ENCODE assay signal across 11 cellular contexts in genomic region chr2:86671304-86671981, GRCh38. TPM values are rescaled to one million over a fixed set of nuclear protein-coding genes. Genes with fewer than 3 reads are reported as not detected.
DNase-seq lines count a peak whose midpoint lies in the region; ATAC-seq, FAIRE-seq and TF ChIP-seq lines count a peak whose summit lies in the region.
"Had no signal": no experiment of that assay in that cellular context is flagged by ENCODE, and none has a peak within 500 bp of the region (broad histone marks: within the 10 kb centered on the region; RNA-seq: fewer than 3 reads in every experiment).

No MANE protein-coding gene starts in this region.

- TF ChIP-seq CTCF in fibroblast of mammary gland (conservative IDR thresholded peaks at IDR 0.05; ENCODE audit: control insufficient read depth, insufficient read depth, low read depth, low read length), result no peak
- no peak for TF ChIP-seq CTCF in D721Med (IDR thresholded peaks at IDR 0.05; ENCODE audit: insufficient read depth, missing control alignments)

- no peaks in the 10 kb centered on the region for H3K79me1 ChIP-seq in mesendoderm (ENCODE audit: low read length)

- no peak for ATAC-seq in HG03159 (IDR thresholded peaks at IDR 0.05; ENCODE audit: unreplicated experiment)

- no peak overlapping the region for H2BK120ac ChIP-seq in mesendoderm (ENCODE audit: low read depth, low read length)

- no peak overlapping the region for H3K4me3 ChIP-seq in fibroblast of mammary gland (ENCODE audit: control insufficient read depth, low read depth, low read length)
- no peak overlapping the region for H3K4me3 ChIP-seq in mesendoderm (ENCODE audit: low read length)
- H3K4me3 ChIP-seq: sigmoid colon had no signal

- no peak overlapping the region for H3K4ac ChIP-seq in mesendoderm (ENCODE audit: low read depth, low read length)

- no peak overlapping the region for H3K9ac ChIP-seq in mesendoderm (ENCODE audit: low read length)

- H3K23ac ChIP-seq in mesendoderm (ENCODE audit: low read length), result no peak overlapping the region

- H3K27me3 ChIP-seq in mesendoderm (ENCODE audit: insufficient read depth, low read length, poor library complexity), result no peaks in the 10 kb centered on the region
- H3K27me3 ChIP-seq: sigmoid colon had no signal

- no peak overlapping the region for H3K4me2 ChIP-seq in mesendoderm (ENCODE audit: low read length)

- H3K4me1 ChIP-seq in mesendoderm (ENCODE audit: control insufficient read depth, low read depth, low read length), result no peaks in the 10 kb centered on the region

- H2AK5ac ChIP-seq in mesendoderm (ENCODE audit: low read length), result no peak overlapping the region

- no peak overlapping the region for H2BK15ac ChIP-seq in mesendoderm (replicated peaks; ENCODE audit: low read depth)

- H3K18ac ChIP-seq in mesendoderm (ENCODE audit: low read length), result no peak overlapping the region

- no peak overlapping the region for H3K56ac ChIP-seq in mesendoderm (ENCODE audit: low read length)

- no peaks in the 10 kb centered on the region for H3K79me2 ChIP-seq in mesendoderm (ENCODE audit: control insufficient read depth, insufficient read depth, low read length)

- H4K8ac ChIP-seq in mesendoderm (ENCODE audit: low read depth, low read length), result no peak overlapping the region

- no peak overlapping the region for H2BK5ac ChIP-seq in mesendoderm (ENCODE audit: low read length)

- no peak overlapping the region for H3K27ac ChIP-seq in mesendoderm (ENCODE audit: low read depth, low read length)

- DNase-seq in COLO668 (lab: John Stamatoyannopoulos, UW; ENCODE audit: unreplicated experiment), result peak; percentile 29
- peak; percentile 6 for DNase-seq in NCI-H446 treated with DMSO at 0.1 percent for 48 hours (lab: John Stamatoyannopoulos, UW)
- DNase-seq in fibroblast of mammary gland (ENCODE audit: low read depth), result peak; percentile 30
- DNase-seq in mesendoderm, result peak; percentile 32
- no peak for DNase-seq in HK-2 (ENCODE audit: unreplicated experiment)
- no peak for DNase-seq in D721Med (ENCODE audit: insufficient read length, low spot score)
- DNase-seq in NCI-H69 (lab: John Stamatoyannopoulos, UW), result no peak
- DNase-seq: AML-193, NCI-H1092, sigmoid colon had no signal

- no peak for FAIRE-seq in D721Med (lab: Jason Lieb, UNC)

- no CpG with 5 or more reads among the region's 5 CpGs for WGBS in mesendoderm (ENCODE audit: extremely low coverage, insufficient coverage, low lambda C conversion rate)

- no peak overlapping the region for H4K5ac ChIP-seq in mesendoderm (ENCODE audit: low read length)

- H3K36me3 ChIP-seq in mesendoderm (ENCODE audit: control insufficient read depth, insufficient read depth, low read length), result no peaks in the 10 kb centered on the region
- H3K36me3 ChIP-seq: sigmoid colon had no signal

RNA-seq across cellular contexts. Expression of gene RNF103, which starts 47.8 kb away (rescaled TPM):
- 4.3 TPM for polyA plus RNA-seq in mesendoderm (2013, experiment 1 of 2)
- polyA plus RNA-seq in mesendoderm (2013, experiment 2 of 2), result 4.2 TPM

RNA-seq across cellular contexts. Expression of gene RMND5A, which starts 48.6 kb away (rescaled TPM):
- polyA plus RNA-seq in mesendoderm (2013, experiment 1 of 2), result 29.6 TPM
- polyA plus RNA-seq in mesendoderm (2013, experiment 2 of 2), result 27.0 TPM

Comparison
In these comparisons a context has a peak if more than half of its experiments do, and no peak if none do; other contexts are left out.
1. DNase-seq: peak in COLO668 (single experiment), NCI-H446 treated with DMSO at 0.1 percent for 48 hours (single experiment), fibroblast of mammary gland (single experiment) and mesendoderm (single experiment); none in HK-2 (single experiment), D721Med (single experiment) and NCI-H69 (single experiment).